ENCODE assay signal across 8 cellular contexts in the genomic region with DNA sequence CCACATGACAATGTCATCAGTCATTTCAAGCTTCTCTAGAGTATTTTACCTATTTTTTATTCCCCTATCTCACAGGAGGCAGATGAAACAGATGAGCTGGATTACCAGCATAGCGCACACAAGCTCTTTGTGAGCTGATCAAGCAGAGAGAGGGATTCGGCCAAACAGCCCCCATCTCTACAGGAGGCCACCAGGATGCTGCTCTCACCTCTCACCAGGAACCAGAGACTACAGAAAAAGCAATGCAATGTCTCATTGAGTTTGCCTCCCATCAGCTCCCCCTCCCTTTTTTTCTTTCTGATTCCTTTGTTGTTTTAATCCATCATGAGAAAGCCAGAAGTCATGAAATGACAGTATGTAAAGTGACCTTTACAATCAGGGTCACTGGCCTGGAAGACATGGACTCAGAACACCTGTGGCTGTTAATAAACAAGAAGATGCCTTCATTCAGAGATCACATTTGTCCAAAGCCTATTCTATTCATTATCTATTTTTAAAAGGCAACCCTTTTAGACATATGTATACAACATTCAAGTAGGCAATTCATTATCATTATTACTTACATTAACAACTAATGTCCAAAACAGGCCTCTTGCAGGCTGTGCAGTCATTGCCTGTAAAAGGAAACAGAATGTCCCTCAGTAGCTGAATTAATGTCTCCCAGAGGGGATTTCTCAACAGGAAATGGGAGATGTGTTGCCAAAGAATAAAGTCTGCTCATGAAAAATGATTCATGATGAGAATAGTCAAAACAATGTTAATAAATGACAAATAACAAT.
A peak's percentile ranks its signal among the peaks of the same experiment; 100 is the strongest.
DNase-seq lines count a peak whose midpoint lies in the region; ATAC-seq and TF ChIP-seq lines count a peak whose summit lies in the region.
"Had no signal": no experiment of that assay in that cellular context is flagged by ENCODE, and none has a peak within 500 bp of the region (broad histone marks: within the 10 kb centered on the region; RNA-seq: fewer than 3 reads in every experiment).

No MANE protein-coding gene starts in this region.

- TF ChIP-seq CTCF in GM23338 (conservative IDR thresholded peaks at IDR 0.05; ENCODE audit: low read depth in 2 of 2), result no peak
- no peak for TF ChIP-seq CTCF in WTC11 (IDR thresholded peaks at IDR 0.05)
- TF ChIP-seq CTCF in foreskin fibroblast (IDR thresholded peaks at IDR 0.05; ENCODE audit: low read depth, low read length), result no peak

- ATAC-seq in GM23338 (peak; percentile 62), WTC11 (peak; percentile 20; the same call in 1 of the 2 replicates)
- ATAC-seq: effector memory CD8-positive, alpha-beta T cell had no signal

- H3K4me3 Mint-ChIP-seq in GM23338 (no peak overlapping the region), WTC11 (no peak overlapping the region)
- H3K4me3 Mint-ChIP-seq: effector memory CD8-positive, alpha-beta T cell had no signal

- H3K27ac Mint-ChIP-seq in GM23338, result no peak overlapping the region
- no peak overlapping the region for H3K27ac Mint-ChIP-seq in WTC11
- H3K27ac Mint-ChIP-seq: effector memory CD8-positive, alpha-beta T cell had no signal

- no peak overlapping the region for H2AFZ ChIP-seq in GM23338

- H3K27ac ChIP-seq in GM23338 (ENCODE audit: low read depth), result no peak overlapping the region

- H3K36me3 ChIP-seq in GM23338 (ENCODE audit: insufficient read depth), result no peaks in the 10 kb centered on the region

- H4K20me1 ChIP-seq in GM23338 (replicated peaks; ENCODE audit: insufficient read depth), result no peaks in the 10 kb centered on the region

- 0 out of 2 replicates have a peak, but pooled peaks cover 6% of the 10 kb centered on the region for H3K4me1 ChIP-seq in GM23338 (ENCODE audit: insufficient read depth)

- H3K79me2 ChIP-seq in GM23338 (replicated peaks; ENCODE audit: insufficient read depth), result no peaks in the 10 kb centered on the region

- CTCF ChIA-PET in WTC11 (lab: Charles Lee), result no interaction called here

- POLR2A ChIA-PET in WTC11 (lab: Charles Lee), result no interaction called here

- H3K9me3 Mint-ChIP-seq in GM23338, result no peaks in the 10 kb centered on the region; the same call in 2 of the 3 replicates
- H3K9me3 Mint-ChIP-seq in WTC11, result 0 out of 2 replicates have a peak, but pooled peaks cover 4% of the 10 kb centered on the region
- H3K9me3 Mint-ChIP-seq: effector memory CD8-positive, alpha-beta T cell had no signal

- H3K27me3 ChIP-seq in GM23338 (ENCODE audit: insufficient read depth), result no peaks in the 10 kb centered on the region

- DNase-seq in GM23338 (ENCODE audit: low spot score), result peak; percentile 2
- DNase-seq in WTC11 (ENCODE audit: low spot score), result no peak
- peak; percentile 88 to 92 for DNase-seq in foreskin fibroblast
- peak; percentile 2 for DNase-seq in retina
- no peak for DNase-seq in epidermal melanocyte (ENCODE audit: insufficient read length, low spot score)
- no peak for DNase-seq in SHP77 treated with DMSO at 0.1 percent for 48 hours (lab: John Stamatoyannopoulos, UW)
- DNase-seq in Kasumi-1 (lab: John Stamatoyannopoulos, UW), result no peak
- DNase-seq: effector memory CD8-positive, alpha-beta T cell had no signal

- H3K9me2 ChIP-seq in GM23338 (ENCODE audit: insufficient read depth), result peaks cover 3% of the 10 kb centered on the region; the same call in 1 of the 2 replicates

- H3K27me3 Mint-ChIP-seq in GM23338 (ENCODE audit: insufficient read depth, low read depth, poor library complexity), result no peaks in the 10 kb centered on the region
- H3K27me3 Mint-ChIP-seq in WTC11 (ENCODE audit: low read depth), result no peaks in the 10 kb centered on the region

- no peaks in the 10 kb centered on the region for H3K36me3 Mint-ChIP-seq in GM23338 (ENCODE audit: low read depth)
- H3K36me3 Mint-ChIP-seq in WTC11, result no peaks in the 10 kb centered on the region

- H3K4me1 Mint-ChIP-seq in GM23338 (peaks cover 15% of the 10 kb centered on the region; the same call in 2 of the 3 replicates), WTC11 (peaks cover 18% of the 10 kb centered on the region)

- no peaks in the 10 kb centered on the region for H3F3A ChIP-seq in GM23338 (replicated peaks; ENCODE audit: low read depth)

- H3K4me3 ChIP-seq in GM23338, result no peak overlapping the region
- H3K4me3 ChIP-seq in foreskin fibroblast (ENCODE audit: low read depth in 1 of 2, low read length in 2 of 2), result no peak overlapping the region

- H3K4me2 ChIP-seq in GM23338, result no peak overlapping the region

TF ChIP-seq in GM23338, 12 proteins besides CTCF, POLR2A, EP300 and RAD21:
- no peak for TF ChIP-seq STAT1 (IDR thresholded peaks at IDR 0.05; ENCODE audit: unreplicated experiment)
- no peak for TF ChIP-seq ZNF331 (CRISPR knock-in tag; IDR thresholded peaks at IDR 0.05; ENCODE audit: low read depth)
- TF ChIP-seq JUNB (IDR thresholded peaks at IDR 0.05; ENCODE audit: unreplicated experiment), result no peak

TF ChIP-seq in WTC11, 78 proteins besides CTCF, POLR2A, EP300 and RAD21:
- TF ChIP-seq ELF4 (CRISPR knock-in tag; IDR thresholded peaks at IDR 0.05; ENCODE audit: low read depth) (no peak), TEAD1 (CRISPR knock-in tag; IDR thresholded peaks at IDR 0.05) (no peak)
- TF ChIP-seq, protein P1, sequence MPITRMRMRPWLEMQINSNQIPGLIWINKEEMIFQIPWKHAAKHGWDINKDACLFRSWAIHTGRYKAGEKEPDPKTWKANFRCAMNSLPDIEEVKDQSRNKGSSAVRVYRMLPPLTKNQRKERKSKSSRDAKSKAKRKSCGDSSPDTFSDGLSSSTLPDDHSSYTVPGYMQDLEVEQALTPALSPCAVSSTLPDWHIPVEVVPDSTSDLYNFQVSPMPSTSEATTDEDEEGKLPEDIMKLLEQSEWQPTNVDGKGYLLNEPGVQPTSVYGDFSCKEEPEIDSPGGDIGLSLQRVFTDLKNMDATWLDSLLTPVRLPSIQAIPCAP (CRISPR knock-in tag; IDR thresholded peaks at IDR 0.05), result no peak

Comparison
In these comparisons a context has a peak if more than half of its experiments do, and no peak if none do; other contexts are left out.
1. DNase-seq: peak in GM23338 (single experiment), foreskin fibroblast (2 of 2) and retina (single experiment); none in WTC11 (single experiment), epidermal melanocyte (single experiment), SHP77 treated with DMSO at 0.1 percent for 48 hours (single experiment) and Kasumi-1 (0 of 2).